In genomic region chr4:8707045-8707781, GRCh38 we compare ENCODE assay signal across 2 cellular contexts.
TF ChIP-seq lines count a peak whose summit lies in the region.

No MANE protein-coding gene starts in this region.

TF ChIP-seq in HepG2, 621 proteins besides CTCF, POLR2A, EP300 and RAD21 (continued from another document):
- TF ChIP-seq ZBTB44 (CRISPR knock-in tag; IDR thresholded peaks at IDR 0.05) (no peak), ZNF629 (CRISPR knock-in tag; conservative IDR thresholded peaks at IDR 0.05) (no peak), ZNF597 (CRISPR knock-in tag; IDR thresholded peaks at IDR 0.05) (no peak), ZNF619 (CRISPR knock-in tag; IDR thresholded peaks at IDR 0.05) (no peak), SMC3 (IDR thresholded peaks at IDR 0.05; ENCODE audit: low read length) (no peak), SRF (IDR thresholded peaks at IDR 0.05; ENCODE audit: low read depth, low read length) (no peak), ZNF430 (CRISPR knock-in tag; IDR thresholded peaks at IDR 0.05) (no peak), ZNF773 (CRISPR knock-in tag; IDR thresholded peaks at IDR 0.05; ENCODE audit: borderline replicate concordance) (no peak), MEIS1 (CRISPR knock-in tag; IDR thresholded peaks at IDR 0.05; ENCODE audit: borderline replicate concordance) (no peak)
- TF ChIP-seq, protein P1, sequence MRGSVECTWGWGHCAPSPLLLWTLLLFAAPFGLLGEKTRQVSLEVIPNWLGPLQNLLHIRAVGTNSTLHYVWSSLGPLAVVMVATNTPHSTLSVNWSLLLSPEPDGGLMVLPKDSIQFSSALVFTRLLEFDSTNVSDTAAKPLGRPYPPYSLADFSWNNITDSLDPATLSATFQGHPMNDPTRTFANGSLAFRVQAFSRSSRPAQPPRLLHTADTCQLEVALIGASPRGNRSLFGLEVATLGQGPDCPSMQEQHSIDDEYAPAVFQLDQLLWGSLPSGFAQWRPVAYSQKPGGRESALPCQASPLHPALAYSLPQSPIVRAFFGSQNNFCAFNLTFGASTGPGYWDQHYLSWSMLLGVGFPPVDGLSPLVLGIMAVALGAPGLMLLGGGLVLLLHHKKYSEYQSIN (CRISPR knock-in tag; IDR thresholded peaks at IDR 0.05; ENCODE audit: borderline replicate concordance), result no peak
TF ChIP-seq in HepG2: peak in this region for 0.

TF ChIP-seq in WTC11, 78 proteins besides CTCF, POLR2A, EP300 and RAD21 (continued from another document):
- TF ChIP-seq CREB1 (CRISPR knock-in tag; IDR thresholded peaks at IDR 0.05) (no peak), RELA (CRISPR knock-in tag; IDR thresholded peaks at IDR 0.05; ENCODE audit: borderline replicate concordance) (no peak), SMAD4 (CRISPR knock-in tag; IDR thresholded peaks at IDR 0.05) (no peak), EMX1 (CRISPR knock-in tag; IDR thresholded peaks at IDR 0.05) (no peak), NFE2L1 (CRISPR knock-in tag; IDR thresholded peaks at IDR 0.05) (no peak), ZNF138 (CRISPR knock-in tag; conservative IDR thresholded peaks at IDR 0.05) (no peak), ZNF232 (CRISPR knock-in tag; IDR thresholded peaks at IDR 0.05) (no peak), KAT7 (CRISPR knock-in tag; IDR thresholded peaks at IDR 0.05; ENCODE audit: borderline replicate concordance) (no peak), TEAD4 (CRISPR knock-in tag; IDR thresholded peaks at IDR 0.05) (no peak), PRRX2 (CRISPR knock-in tag; IDR thresholded peaks at IDR 0.05) (no peak), AFF4 (CRISPR knock-in tag; IDR thresholded peaks at IDR 0.05; ENCODE audit: borderline replicate concordance) (no peak), ZNF121 (CRISPR knock-in tag; IDR thresholded peaks at IDR 0.05) (no peak)
- TF ChIP-seq, protein P2, sequence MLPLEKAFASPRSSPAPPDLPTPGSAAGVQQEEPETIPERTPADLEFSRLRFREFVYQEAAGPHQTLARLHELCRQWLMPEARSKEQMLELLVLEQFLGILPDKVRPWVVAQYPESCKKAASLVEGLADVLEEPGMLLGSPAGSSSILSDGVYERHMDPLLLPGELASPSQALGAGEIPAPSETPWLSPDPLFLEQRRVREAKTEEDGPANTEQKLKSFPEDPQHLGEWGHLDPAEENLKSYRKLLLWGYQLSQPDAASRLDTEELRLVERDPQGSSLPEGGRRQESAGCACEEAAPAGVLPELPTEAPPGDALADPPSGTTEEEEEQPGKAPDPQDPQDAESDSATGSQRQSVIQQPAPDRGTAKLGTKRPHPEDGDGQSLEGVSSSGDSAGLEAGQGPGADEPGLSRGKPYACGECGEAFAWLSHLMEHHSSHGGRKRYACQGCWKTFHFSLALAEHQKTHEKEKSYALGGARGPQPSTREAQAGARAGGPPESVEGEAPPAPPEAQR (CRISPR knock-in tag; IDR thresholded peaks at IDR 0.05), result no peak
- TF ChIP-seq, protein P3, sequence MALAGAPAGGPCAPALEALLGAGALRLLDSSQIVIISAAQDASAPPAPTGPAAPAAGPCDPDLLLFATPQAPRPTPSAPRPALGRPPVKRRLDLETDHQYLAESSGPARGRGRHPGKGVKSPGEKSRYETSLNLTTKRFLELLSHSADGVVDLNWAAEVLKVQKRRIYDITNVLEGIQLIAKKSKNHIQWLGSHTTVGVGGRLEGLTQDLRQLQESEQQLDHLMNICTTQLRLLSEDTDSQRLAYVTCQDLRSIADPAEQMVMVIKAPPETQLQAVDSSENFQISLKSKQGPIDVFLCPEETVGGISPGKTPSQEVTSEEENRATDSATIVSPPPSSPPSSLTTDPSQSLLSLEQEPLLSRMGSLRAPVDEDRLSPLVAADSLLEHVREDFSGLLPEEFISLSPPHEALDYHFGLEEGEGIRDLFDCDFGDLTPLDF (CRISPR knock-in tag; IDR thresholded peaks at IDR 0.05), result no peak
